Comparison of ENCODE assay signal across 1 cellular context in the genomic region with DNA sequence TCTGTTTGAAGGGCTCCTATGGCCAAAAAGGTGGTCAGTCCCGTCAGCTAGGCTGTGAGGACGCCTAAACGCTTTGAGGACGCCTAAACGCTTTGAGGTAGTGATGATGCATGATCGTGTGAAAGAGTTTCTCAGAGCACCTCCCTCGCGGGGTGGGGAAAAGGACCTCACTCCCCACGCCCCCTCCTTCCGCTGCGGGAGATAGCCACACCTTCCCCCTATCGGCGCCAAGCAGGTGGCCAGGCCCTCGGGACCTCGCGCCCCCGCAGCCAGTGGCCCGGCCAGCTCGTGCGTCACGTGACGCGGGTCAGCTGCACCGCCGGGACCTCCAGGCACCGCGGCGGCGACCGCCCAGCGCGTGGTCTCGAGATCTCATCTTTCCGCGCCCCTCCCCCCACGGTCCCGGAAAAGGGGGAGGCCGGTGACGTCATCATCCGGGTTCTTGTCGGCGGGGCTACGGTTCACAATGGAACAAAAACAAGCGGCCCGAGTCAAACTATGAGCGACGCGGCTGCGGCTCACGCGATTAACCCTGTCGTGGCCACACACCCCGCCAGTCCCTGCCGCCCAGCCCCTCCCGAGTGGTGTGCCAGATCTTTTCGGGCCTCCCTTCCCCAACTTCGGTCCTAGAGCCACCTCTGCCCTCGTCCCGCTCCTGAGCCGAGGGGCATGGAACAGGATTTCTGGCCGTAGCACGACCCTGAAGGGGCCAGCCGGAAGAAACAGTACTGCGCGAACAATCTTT.
A peak's percentile ranks its signal among the peaks of the same experiment; 100 is the strongest.
TF ChIP-seq lines count a peak whose summit lies in the region.

No MANE protein-coding gene starts in this region.

TF ChIP-seq in K562, 482 proteins besides CTCF, POLR2A, EP300 and RAD21 (continued from another document and continues in another):
- TF ChIP-seq ZBTB34 (CRISPR knock-in tag; IDR thresholded peaks at IDR 0.05), result no peak
- peak; percentile 68; the same call in 1 of the 2 replicates for TF ChIP-seq STAT5A (IDR thresholded peaks at IDR 0.05; ENCODE audit: borderline replicate concordance, low read length)
- no peak for TF ChIP-seq PBX2 (CRISPR knock-in tag; IDR thresholded peaks at IDR 0.05; ENCODE audit: low read depth)
- TF ChIP-seq PBX2 (tag; conservative IDR thresholded peaks at IDR 0.05; ENCODE audit: low read depth), result no peak
- no peak for TF ChIP-seq PYGO2 (tag; IDR thresholded peaks at IDR 0.05)
- TF ChIP-seq ZFP30 (CRISPR knock-in tag; IDR thresholded peaks at IDR 0.05; ENCODE audit: borderline replicate concordance), result no peak
- no peak for TF ChIP-seq BACH1 (tag; IDR thresholded peaks at IDR 0.05)
- TF ChIP-seq, protein P1, sequence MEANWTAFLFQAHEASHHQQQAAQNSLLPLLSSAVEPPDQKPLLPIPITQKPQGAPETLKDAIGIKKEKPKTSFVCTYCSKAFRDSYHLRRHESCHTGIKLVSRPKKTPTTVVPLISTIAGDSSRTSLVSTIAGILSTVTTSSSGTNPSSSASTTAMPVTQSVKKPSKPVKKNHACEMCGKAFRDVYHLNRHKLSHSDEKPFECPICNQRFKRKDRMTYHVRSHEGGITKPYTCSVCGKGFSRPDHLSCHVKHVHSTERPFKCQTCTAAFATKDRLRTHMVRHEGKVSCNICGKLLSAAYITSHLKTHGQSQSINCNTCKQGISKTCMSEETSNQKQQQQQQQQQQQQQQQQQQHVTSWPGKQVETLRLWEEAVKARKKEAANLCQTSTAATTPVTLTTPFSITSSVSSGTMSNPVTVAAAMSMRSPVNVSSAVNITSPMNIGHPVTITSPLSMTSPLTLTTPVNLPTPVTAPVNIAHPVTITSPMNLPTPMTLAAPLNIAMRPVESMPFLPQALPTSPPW (CRISPR knock-in tag; IDR thresholded peaks at IDR 0.05), result peak; percentile 98
- no peak for TF ChIP-seq SRSF1 (IDR thresholded peaks at IDR 0.05; ENCODE audit: low read depth, low read length)
- peak; percentile 85 for TF ChIP-seq POLR2B (IDR thresholded peaks at IDR 0.05; ENCODE audit: low read depth, partially characterized antibody)
- TF ChIP-seq ZNF75A (CRISPR knock-in tag; IDR thresholded peaks at IDR 0.05), result no peak
- no peak for TF ChIP-seq RBM14 (IDR thresholded peaks at IDR 0.05; ENCODE audit: borderline replicate concordance, insufficient read depth, low read depth, low read length)
- peak; percentile 73; the same call in 1 of the 2 replicates for TF ChIP-seq ZNF274 (IDR thresholded peaks at IDR 0.05; ENCODE audit: borderline replicate concordance, low read depth, low read length)
- no peak for TF ChIP-seq FOXA1 (IDR thresholded peaks at IDR 0.05; ENCODE audit: borderline replicate concordance)
- 0 out of 2 replicates have a peak, but pooled peaks have one; percentile 55 for TF ChIP-seq ZNF644 (tag; IDR thresholded peaks at IDR 0.05; ENCODE audit: low read depth)
- TF ChIP-seq NR2C2 (CRISPR knock-in tag; IDR thresholded peaks at IDR 0.05), result peak; percentile 81
- peak; percentile 89 for TF ChIP-seq NR2C2 (tag; IDR thresholded peaks at IDR 0.05)
- peak; percentile 54 for TF ChIP-seq PKNOX1 (IDR thresholded peaks at IDR 0.05)
- TF ChIP-seq ZC3H4 (CRISPR knock-in tag; IDR thresholded peaks at IDR 0.05; ENCODE audit: borderline replicate concordance), result no peak
- no peak for TF ChIP-seq RBBP5 (IDR thresholded peaks at IDR 0.05; ENCODE audit: borderline replicate concordance, insufficient read depth, low read length, poor library complexity, severe bottlenecking)
- peak; percentile 75 for TF ChIP-seq ZNF175 (CRISPR knock-in tag; IDR thresholded peaks at IDR 0.05; ENCODE audit: low read depth)
- TF ChIP-seq, protein P2, sequence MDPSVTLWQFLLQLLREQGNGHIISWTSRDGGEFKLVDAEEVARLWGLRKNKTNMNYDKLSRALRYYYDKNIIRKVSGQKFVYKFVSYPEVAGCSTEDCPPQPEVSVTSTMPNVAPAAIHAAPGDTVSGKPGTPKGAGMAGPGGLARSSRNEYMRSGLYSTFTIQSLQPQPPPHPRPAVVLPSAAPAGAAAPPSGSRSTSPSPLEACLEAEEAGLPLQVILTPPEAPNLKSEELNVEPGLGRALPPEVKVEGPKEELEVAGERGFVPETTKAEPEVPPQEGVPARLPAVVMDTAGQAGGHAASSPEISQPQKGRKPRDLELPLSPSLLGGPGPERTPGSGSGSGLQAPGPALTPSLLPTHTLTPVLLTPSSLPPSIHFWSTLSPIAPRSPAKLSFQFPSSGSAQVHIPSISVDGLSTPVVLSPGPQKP (CRISPR knock-in tag; IDR thresholded peaks at IDR 0.05), result no peak
- TF ChIP-seq CBX2 (IDR thresholded peaks at IDR 0.05; ENCODE audit: insufficient read depth, low read length, poor library complexity, severe bottlenecking), result no peak
- TF ChIP-seq PHF8 (IDR thresholded peaks at IDR 0.05; ENCODE audit: borderline replicate concordance, low read length), result peak; percentile 48
- no peak for TF ChIP-seq HMG20A (CRISPR knock-in tag; conservative IDR thresholded peaks at IDR 0.05)
- TF ChIP-seq TAF1 (IDR thresholded peaks at IDR 0.05; ENCODE audit: control insufficient read depth, extremely low read depth, insufficient read depth, low read length, severe bottlenecking), result no peak
- TF ChIP-seq TCF7L2 (IDR thresholded peaks at IDR 0.05; ENCODE audit: low read depth, low read length), result no peak
- TF ChIP-seq, protein P3, sequence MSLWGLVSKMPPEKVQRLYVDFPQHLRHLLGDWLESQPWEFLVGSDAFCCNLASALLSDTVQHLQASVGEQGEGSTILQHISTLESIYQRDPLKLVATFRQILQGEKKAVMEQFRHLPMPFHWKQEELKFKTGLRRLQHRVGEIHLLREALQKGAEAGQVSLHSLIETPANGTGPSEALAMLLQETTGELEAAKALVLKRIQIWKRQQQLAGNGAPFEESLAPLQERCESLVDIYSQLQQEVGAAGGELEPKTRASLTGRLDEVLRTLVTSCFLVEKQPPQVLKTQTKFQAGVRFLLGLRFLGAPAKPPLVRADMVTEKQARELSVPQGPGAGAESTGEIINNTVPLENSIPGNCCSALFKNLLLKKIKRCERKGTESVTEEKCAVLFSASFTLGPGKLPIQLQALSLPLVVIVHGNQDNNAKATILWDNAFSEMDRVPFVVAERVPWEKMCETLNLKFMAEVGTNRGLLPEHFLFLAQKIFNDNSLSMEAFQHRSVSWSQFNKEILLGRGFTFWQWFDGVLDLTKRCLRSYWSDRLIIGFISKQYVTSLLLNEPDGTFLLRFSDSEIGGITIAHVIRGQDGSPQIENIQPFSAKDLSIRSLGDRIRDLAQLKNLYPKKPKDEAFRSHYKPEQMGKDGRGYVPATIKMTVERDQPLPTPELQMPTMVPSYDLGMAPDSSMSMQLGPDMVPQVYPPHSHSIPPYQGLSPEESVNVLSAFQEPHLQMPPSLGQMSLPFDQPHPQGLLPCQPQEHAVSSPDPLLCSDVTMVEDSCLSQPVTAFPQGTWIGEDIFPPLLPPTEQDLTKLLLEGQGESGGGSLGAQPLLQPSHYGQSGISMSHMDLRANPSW (CRISPR knock-in tag; IDR thresholded peaks at IDR 0.05), result peak; percentile 76; the same call in 1 of the 2 replicates
- no peak for TF ChIP-seq CBX1 (IDR thresholded peaks at IDR 0.05; ENCODE audit: low read depth)
- peak; percentile 94 for TF ChIP-seq TAF9B (IDR thresholded peaks at IDR 0.05; ENCODE audit: partially characterized antibody)
- no peak for TF ChIP-seq PHB (CRISPR knock-in tag; IDR thresholded peaks at IDR 0.05)
- no peak for TF ChIP-seq MCM3 (IDR thresholded peaks at IDR 0.05)
- peak; percentile 68 for TF ChIP-seq CHD2 (IDR thresholded peaks at IDR 0.05; ENCODE audit: low read depth, low read length)
- no peak for TF ChIP-seq PHF21A (IDR thresholded peaks at IDR 0.05; ENCODE audit: borderline replicate concordance, low read depth)
- no peak for TF ChIP-seq HDGF (IDR thresholded peaks at IDR 0.05)
- TF ChIP-seq, protein P4, sequence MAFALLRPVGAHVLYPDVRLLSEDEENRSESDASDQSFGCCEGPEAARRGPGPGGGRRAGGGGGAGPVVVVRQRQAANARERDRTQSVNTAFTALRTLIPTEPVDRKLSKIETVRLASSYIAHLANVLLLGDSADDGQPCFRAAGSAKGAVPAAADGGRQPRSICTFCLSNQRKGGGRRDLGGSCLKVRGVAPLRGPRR (CRISPR knock-in tag; IDR thresholded peaks at IDR 0.05), result no peak
- TF ChIP-seq GABPA (tag; conservative IDR thresholded peaks at IDR 0.05; ENCODE audit: low read depth), result peak; percentile 83
- no peak for TF ChIP-seq ZNF830 (CRISPR knock-in tag; IDR thresholded peaks at IDR 0.05)
- TF ChIP-seq, protein P5, sequence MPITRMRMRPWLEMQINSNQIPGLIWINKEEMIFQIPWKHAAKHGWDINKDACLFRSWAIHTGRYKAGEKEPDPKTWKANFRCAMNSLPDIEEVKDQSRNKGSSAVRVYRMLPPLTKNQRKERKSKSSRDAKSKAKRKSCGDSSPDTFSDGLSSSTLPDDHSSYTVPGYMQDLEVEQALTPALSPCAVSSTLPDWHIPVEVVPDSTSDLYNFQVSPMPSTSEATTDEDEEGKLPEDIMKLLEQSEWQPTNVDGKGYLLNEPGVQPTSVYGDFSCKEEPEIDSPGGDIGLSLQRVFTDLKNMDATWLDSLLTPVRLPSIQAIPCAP (CRISPR knock-in tag; IDR thresholded peaks at IDR 0.05; ENCODE audit: borderline replicate concordance), result no peak
- no peak for TF ChIP-seq HMG20B (CRISPR knock-in tag; IDR thresholded peaks at IDR 0.05)
- TF ChIP-seq ZNF324 (CRISPR knock-in tag; IDR thresholded peaks at IDR 0.05), result peak; percentile 37; the same call in 1 of the 2 replicates
- TF ChIP-seq SMAD4 (CRISPR knock-in tag; conservative IDR thresholded peaks at IDR 0.05), result peak; percentile 99
- 0 out of 2 replicates have a peak, but pooled peaks have one; percentile 36 for TF ChIP-seq KLF13 (tag; IDR thresholded peaks at IDR 0.05; ENCODE audit: borderline replicate concordance, low read depth)
- TF ChIP-seq, protein P6, sequence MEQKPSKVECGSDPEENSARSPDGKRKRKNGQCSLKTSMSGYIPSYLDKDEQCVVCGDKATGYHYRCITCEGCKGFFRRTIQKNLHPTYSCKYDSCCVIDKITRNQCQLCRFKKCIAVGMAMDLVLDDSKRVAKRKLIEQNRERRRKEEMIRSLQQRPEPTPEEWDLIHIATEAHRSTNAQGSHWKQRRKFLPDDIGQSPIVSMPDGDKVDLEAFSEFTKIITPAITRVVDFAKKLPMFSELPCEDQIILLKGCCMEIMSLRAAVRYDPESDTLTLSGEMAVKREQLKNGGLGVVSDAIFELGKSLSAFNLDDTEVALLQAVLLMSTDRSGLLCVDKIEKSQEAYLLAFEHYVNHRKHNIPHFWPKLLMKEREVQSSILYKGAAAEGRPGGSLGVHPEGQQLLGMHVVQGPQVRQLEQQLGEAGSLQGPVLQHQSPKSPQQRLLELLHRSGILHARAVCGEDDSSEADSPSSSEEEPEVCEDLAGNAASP (IDR thresholded peaks at IDR 0.05), result no peak
- no peak for TF ChIP-seq ZNF707 (CRISPR knock-in tag; conservative IDR thresholded peaks at IDR 0.05)
- TF ChIP-seq MXI1 (IDR thresholded peaks at IDR 0.05; ENCODE audit: low read depth, low read length), result 0 out of 2 replicates have a peak, but pooled peaks have one; percentile 30
- TF ChIP-seq NKRF (IDR thresholded peaks at IDR 0.05; ENCODE audit: borderline replicate concordance), result peak; percentile 43; the same call in 1 of the 2 replicates
- TF ChIP-seq PCBP2 (IDR thresholded peaks at IDR 0.05; ENCODE audit: low read depth, low read length, poor library complexity, severe bottlenecking), result no peak
